22 cellular contexts compared by ENCODE assay signal in the genomic region with DNA sequence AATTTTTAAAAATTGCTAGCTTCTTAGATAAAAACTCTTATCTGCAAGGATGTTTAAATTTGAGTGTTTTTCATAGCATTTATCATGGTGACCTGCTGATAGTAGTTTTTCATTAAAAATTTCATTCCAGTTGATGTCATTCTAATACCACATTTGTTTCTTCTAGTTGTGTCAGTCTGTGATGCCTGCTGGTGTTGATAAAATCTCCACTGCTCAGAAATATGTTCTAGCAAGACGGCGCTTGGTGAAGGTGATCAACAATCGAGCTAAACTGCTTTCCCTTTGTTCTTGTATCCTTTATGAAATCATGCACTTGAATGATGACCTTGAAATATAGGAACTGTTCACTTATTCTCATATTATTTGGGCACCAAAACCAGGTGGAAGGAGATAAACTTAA.
"Had no signal": no experiment of that assay in that cellular context is flagged by ENCODE, and none has a peak within 500 bp of the region (broad histone marks: within the 10 kb centered on the region; RNA-seq: fewer than 3 reads in every experiment).

No MANE protein-coding gene starts in this region.

- H3K9me3 ChIP-seq: esophagus muscularis mucosa, gastroesophageal sphincter, heart right ventricle, left lung, psoas muscle, sigmoid colon, testis, tibial nerve, upper lobe of right lung, uterus had no signal

- H3K36me3 ChIP-seq: uterus had no signal

- H3K4me1 Mint-ChIP-seq: nephron progenitor cell; stimulated activated memory B cell treated with anti-CD40 and anti-IgM and Interleukin-4, amounts not matched to agents 10 μg/mL and 1 μg/mL and 100 μg/mL, for 72 hours had no signal

- H3K27me3 Mint-ChIP-seq: naive thymus-derived CD4-positive, alpha-beta T cell; stimulated activated memory B cell treated with anti-CD40 and anti-IgM and Interleukin-4, amounts not matched to agents 10 μg/mL and 1 μg/mL and 100 μg/mL, for 72 hours had no signal

- H3K27ac ChIP-seq: esophagus muscularis mucosa, foreskin keratinocyte, heart right ventricle, psoas muscle, sigmoid colon, upper lobe of right lung, uterus had no signal

- H3K4me3 ChIP-seq: esophagus muscularis mucosa, gastroesophageal sphincter, heart right ventricle, left lung, psoas muscle, sigmoid colon, testis, tibial nerve, upper lobe of right lung, uterus had no signal

- H3K27me3 ChIP-seq: dorsolateral prefrontal cortex, esophagus muscularis mucosa, foreskin keratinocyte, gastroesophageal sphincter, heart right ventricle, left lung, sigmoid colon, testis, tibial nerve, upper lobe of right lung, uterus had no signal

- H3K4me1 ChIP-seq: foreskin keratinocyte, gastroesophageal sphincter, heart right ventricle, left lung, psoas muscle, upper lobe of right lung, uterus had no signal

- H3K27ac Mint-ChIP-seq: stimulated activated memory B cell treated with anti-CD40 and anti-IgM and Interleukin-4, amounts not matched to agents 10 μg/mL and 1 μg/mL and 100 μg/mL, for 72 hours had no signal

- ATAC-seq: stimulated activated memory B cell treated with anti-CD40 and anti-IgM and Interleukin-4, amounts not matched to agents 10 μg/mL and 1 μg/mL and 100 μg/mL, for 72 hours; stimulated activated naive CD8-positive, alpha-beta T cell treated with anti-CD3 and anti-CD28 coated beads, Interleukin-15, Interleukin-2, amounts not matched to agents 100 U/mL and 50 U/mL, for 24 hours had no signal

- H3K9me3 Mint-ChIP-seq: naive thymus-derived CD4-positive, alpha-beta T cell; nephron progenitor cell; stimulated activated memory B cell treated with anti-CD40 and anti-IgM and Interleukin-4, amounts not matched to agents 10 μg/mL and 1 μg/mL and 100 μg/mL, for 72 hours had no signal

- DNase-seq: effector CD4-positive, alpha-beta T cell; left cardiac atrium; left lung; nephron progenitor cell; posterior cingulate gyrus; psoas muscle; right cardiac atrium; sigmoid colon; stimulated activated CD4-positive, alpha-beta T cell treated with anti-CD3 and anti-CD28 coated beads, Interleukin-2, amount 100 ng/mL, for 24 hours; stimulated activated CD4-positive, alpha-beta T cell treated with anti-CD3 and anti-CD28 coated beads, Interleukin-4, amount 100 ng/mL, for 24 hours; stimulated activated naive CD8-positive, alpha-beta T cell treated with anti-CD3 and anti-CD28 coated beads, Interleukin-15, Interleukin-2, amounts not matched to agents 100 U/mL and 50 U/mL, for 24 hours; upper lobe of right lung; uterus had no signal

- H3K4me3 Mint-ChIP-seq: naive thymus-derived CD4-positive, alpha-beta T cell; nephron progenitor cell; stimulated activated memory B cell treated with anti-CD40 and anti-IgM and Interleukin-4, amounts not matched to agents 10 μg/mL and 1 μg/mL and 100 μg/mL, for 72 hours had no signal
